18 cellular contexts compared by ENCODE assay signal in genomic region chr13:78133511-78133910, GRCh38.
A peak's percentile ranks its signal among the peaks of the same experiment; 100 is the strongest.
DNase-seq lines count a peak whose midpoint lies in the region; ATAC-seq and TF ChIP-seq lines count a peak whose summit lies in the region.
"Had no signal": no experiment of that assay in that cellular context is flagged by ENCODE, and none has a peak within 500 bp of the region (broad histone marks: within the 10 kb centered on the region; RNA-seq: fewer than 3 reads in every experiment).

No MANE protein-coding gene starts in this region.

- peaks cover 2% of the 10 kb centered on the region for H3K27me3 Mint-ChIP-seq in GM23338 (ENCODE audit: insufficient read depth, low read depth, poor library complexity)

- H3K27ac ChIP-seq in GM23338 (ENCODE audit: low read depth) (no peak overlapping the region), SK-N-MC (peak overlapping the region; percentile 88)
- H3K27ac ChIP-seq: BLaER1 treated with 17β-estradiol and CSF1 and Interleukin-3, amounts not matched to agents 10 nM and 100 nM; GM23248 had no signal

- no peaks in the 10 kb centered on the region for H3F3A ChIP-seq in GM23338 (replicated peaks; ENCODE audit: low read depth)

- peaks cover 16% of the 10 kb centered on the region for H3K4me1 Mint-ChIP-seq in GM23338

- H3K9me3 ChIP-seq in BE2C (no peaks in the 10 kb centered on the region), SK-N-MC (ENCODE audit: low read depth, low read length) (no peaks in the 10 kb centered on the region)
- H3K9me3 ChIP-seq: BLaER1 treated with 17β-estradiol and CSF1 and Interleukin-3, amounts not matched to agents 10 nM and 100 nM had no signal

- H3K9ac ChIP-seq in SK-N-MC (ENCODE audit: insufficient read length) = peak overlapping the region; percentile 54
- H3K9ac ChIP-seq: BLaER1 treated with 17β-estradiol and CSF1 and Interleukin-3, amounts not matched to agents 10 nM and 100 nM; GM23248 had no signal

- no peaks in the 10 kb centered on the region for H4K20me1 ChIP-seq in GM23338 (replicated peaks; ENCODE audit: insufficient read depth)
- H4K20me1 ChIP-seq: BLaER1 treated with 17β-estradiol and CSF1 and Interleukin-3, amounts not matched to agents 10 nM and 100 nM had no signal

- DNase-seq in BE2C = peak; percentile 13
- DNase-seq in GM23338 (ENCODE audit: low spot score) = no peak
- peak; percentile 84 for DNase-seq in SK-N-MC (ENCODE audit: low read depth, low spot score)
- no peak for DNase-seq in HUDEP-2 (lab: John Stamatoyannopoulos, UW; ENCODE audit: unreplicated experiment in 76 of 76)
- no peak for DNase-seq in foreskin melanocyte
- no peak for DNase-seq in T1000 (lab: John Stamatoyannopoulos, UW)
- DNase-seq: CD4-positive, alpha-beta T cell; CD8-positive, alpha-beta memory T cell; DMS79; EL; GDM1; GM23248; H9 had no signal

- H3K4me3 ChIP-seq in BE2C (ENCODE audit: low read depth, low read length) = no peak overlapping the region
- H3K4me3 ChIP-seq in GM23338 = no peak overlapping the region
- H3K4me3 ChIP-seq in SK-N-MC = peak overlapping the region; percentile 62
- H3K4me3 ChIP-seq: BLaER1 treated with 17β-estradiol and CSF1 and Interleukin-3, amounts not matched to agents 10 nM and 100 nM; GM12878; GM23248 had no signal

- ATAC-seq in GM23338 = no peak
- ATAC-seq: GM12878, HCT116 had no signal

- no peak overlapping the region for H3K4me3 Mint-ChIP-seq in GM23338
- H3K4me3 Mint-ChIP-seq: B cell; CD14-positive monocyte; CD4-positive, alpha-beta T cell; CD8-positive, alpha-beta memory T cell; H9 had no signal

- H3K27me3 ChIP-seq in BE2C (peaks cover 12% of the 10 kb centered on the region), GM23338 (ENCODE audit: insufficient read depth) (no peaks in the 10 kb centered on the region)
- H3K27me3 ChIP-seq: BLaER1 treated with 17β-estradiol and CSF1 and Interleukin-3, amounts not matched to agents 10 nM and 100 nM had no signal

- H3K79me2 ChIP-seq in GM23338 (replicated peaks; ENCODE audit: insufficient read depth) = no peaks in the 10 kb centered on the region

- no peaks in the 10 kb centered on the region for H3K36me3 Mint-ChIP-seq in GM23338 (ENCODE audit: low read depth)
- H3K36me3 Mint-ChIP-seq: CD14-positive monocyte; CD8-positive, alpha-beta memory T cell had no signal

- H3K9me3 Mint-ChIP-seq in GM23338 = no peaks in the 10 kb centered on the region
- H3K9me3 Mint-ChIP-seq: CD14-positive monocyte; CD4-positive, alpha-beta T cell; CD8-positive, alpha-beta memory T cell; H9 had no signal

- H3K9me2 ChIP-seq in GM23338 (ENCODE audit: insufficient read depth) = no peaks in the 10 kb centered on the region

- H3K4me1 ChIP-seq in BE2C (peaks cover 2% of the 10 kb centered on the region; the same call in 1 of the 2 replicates), GM23338 (ENCODE audit: insufficient read depth) (peaks cover 5% of the 10 kb centered on the region; the same call in 1 of the 2 replicates)

- H3K4me2 ChIP-seq in GM23338 = no peak overlapping the region
- H3K4me2 ChIP-seq: BLaER1 treated with 17β-estradiol and CSF1 and Interleukin-3, amounts not matched to agents 10 nM and 100 nM had no signal

- H3K27ac Mint-ChIP-seq in GM23338 = no peak overlapping the region
- H3K27ac Mint-ChIP-seq: B cell; CD14-positive monocyte; CD4-positive, alpha-beta T cell; CD8-positive, alpha-beta memory T cell; H9 had no signal

- H3K36me3 ChIP-seq in BE2C (no peaks in the 10 kb centered on the region), GM23338 (ENCODE audit: insufficient read depth) (no peaks in the 10 kb centered on the region), SK-N-MC (ENCODE audit: insufficient read depth, low read length) (no peaks in the 10 kb centered on the region)
- H3K36me3 ChIP-seq: BLaER1 treated with 17β-estradiol and CSF1 and Interleukin-3, amounts not matched to agents 10 nM and 100 nM had no signal

- 0 out of 2 replicates have a peak overlapping the region, but pooled peaks have one; percentile 9 for H2AFZ ChIP-seq in GM23338
- H2AFZ ChIP-seq: GM23248 had no signal

- no peak for TF ChIP-seq CTCF in BE2C (IDR thresholded peaks at IDR 0.05; ENCODE audit: low read depth, low read length)
- TF ChIP-seq CTCF in GM23338 (conservative IDR thresholded peaks at IDR 0.05; ENCODE audit: low read depth in 2 of 2) = no peak

TF ChIP-seq in GM23338, 12 proteins besides CTCF, POLR2A, EP300 and RAD21 (continues in another document):
- no peak for TF ChIP-seq NANOG (IDR thresholded peaks at IDR 0.05; ENCODE audit: borderline replicate concordance)
- TF ChIP-seq ZNF462 (CRISPR knock-in tag; IDR thresholded peaks at IDR 0.05) = no peak
- TF ChIP-seq ZNF114 (CRISPR knock-in tag; IDR thresholded peaks at IDR 0.05) = no peak
- no peak for TF ChIP-seq EZH2phosphoT487 (IDR thresholded peaks at IDR 0.05; ENCODE audit: unreplicated experiment)
- TF ChIP-seq CREB1 (CRISPR knock-in tag; IDR thresholded peaks at IDR 0.05; ENCODE audit: low read depth) = no peak

Comparison
In these comparisons a context has a peak if more than half of its experiments do, and no peak if none do; other contexts are left out.
1. DNase-seq: peak in BE2C (single experiment) and SK-N-MC (single experiment); none in GM23338 (single experiment), HUDEP-2 (0 of 76), foreskin melanocyte (single experiment) and T1000 (single experiment).